ENCODE assay signal across 8 cellular contexts in the genomic region with DNA sequence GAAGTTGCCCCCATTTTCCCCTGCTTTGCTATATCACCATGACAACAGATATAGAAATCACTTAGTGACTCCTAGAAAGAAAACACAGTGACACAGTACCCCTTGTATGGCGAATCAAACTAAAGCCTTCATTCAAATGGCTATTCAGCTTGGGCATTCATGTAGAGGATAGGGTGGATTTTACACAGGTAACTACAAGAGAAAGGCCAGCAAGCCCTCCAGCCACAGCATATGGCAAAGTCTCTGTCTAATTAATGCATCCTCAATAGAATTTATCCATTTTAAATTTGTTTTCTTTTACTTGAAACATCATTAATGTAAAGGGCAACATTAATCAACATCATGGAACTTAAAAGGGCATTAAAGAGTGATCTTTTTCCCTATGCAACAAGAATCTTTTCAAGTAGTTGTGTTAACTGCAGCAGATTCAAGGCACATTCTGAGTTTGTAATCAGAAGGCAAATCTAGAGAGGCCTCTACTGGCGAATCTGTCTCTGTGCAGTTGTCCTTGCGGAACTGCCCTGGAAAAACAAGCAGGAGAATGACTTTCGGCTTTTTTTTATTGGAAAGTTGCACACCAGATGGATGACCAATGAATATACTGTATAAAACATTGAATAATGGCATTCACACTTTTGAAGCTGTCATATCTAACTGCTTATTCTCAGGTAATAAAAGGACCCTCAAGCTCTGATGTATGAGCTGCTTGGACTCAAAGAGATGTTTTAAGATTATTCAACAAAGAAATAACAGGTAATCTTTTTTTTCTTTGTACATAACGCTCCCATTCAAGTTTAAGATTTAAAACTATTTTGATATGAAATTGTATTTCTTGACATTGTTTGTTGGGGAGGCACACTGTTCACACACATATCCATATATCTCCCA.
DNase-seq lines count a peak whose midpoint lies in the region; ATAC-seq, FAIRE-seq and TF ChIP-seq lines count a peak whose summit lies in the region.

No MANE protein-coding gene starts in this region.

- in situ Hi-C loops in SK-MEL-5 (cut with HindIII; ENCODE audit: low pct_unique_long_range_greater_than_20kb, low sequenced_read_pairs) = no loop called here

- TF ChIP-seq CTCF in D721Med (IDR thresholded peaks at IDR 0.05; ENCODE audit: insufficient read depth, missing control alignments) = peak; percentile 51

- ATAC-seq in HG03469 (IDR thresholded peaks at IDR 0.05; ENCODE audit: unreplicated experiment) = no peak
- ATAC-seq in GM19397 (IDR thresholded peaks at IDR 0.05; ENCODE audit: unreplicated experiment) = no peak

- FAIRE-seq in D721Med (lab: Jason Lieb, UNC) (no peak), HTR-8/SVneo (lab: Jason Lieb, UNC) (no peak)

- no peak for DNase-seq in D721Med (ENCODE audit: insufficient read length, low spot score)
- peak; percentile 15 for DNase-seq in HTR-8/SVneo (ENCODE audit: insufficient read length, low spot score)
- peak; percentile 81 for DNase-seq in SK-MEL-5 (ENCODE audit: low read depth, low spot score)
- peak; percentile 50 for DNase-seq in glomerular visceral epithelial cell (ENCODE audit: extremely low spot score)
- DNase-seq in substantia nigra (lab: John Stamatoyannopoulos, UW) = peak in 21 of 49 donors; percentile 0 to 67 (median 10)
- no peak for DNase-seq in activated CD4-positive, alpha-beta T cell treated with anti-CD3 and anti-CD28 coated beads, Interleukin-2, amount 50 U/mL, for 4 hours

- H3K27ac ChIP-seq in substantia nigra (ENCODE audit: low read depth, low read length, poor library complexity, severe bottlenecking) = peak overlapping the region; percentile 39

Comparison
In these comparisons a context has a peak if more than half of its experiments do, and no peak if none do; other contexts are left out.
1. DNase-seq: peak in HTR-8/SVneo (single experiment), SK-MEL-5 (single experiment) and glomerular visceral epithelial cell (single experiment); none in D721Med (single experiment) and activated CD4-positive, alpha-beta T cell treated with anti-CD3 and anti-CD28 coated beads, Interleukin-2, amount 50 U/mL, for 4 hours (0 of 2).